10 cellular contexts compared by ENCODE assay signal in the genomic region with DNA sequence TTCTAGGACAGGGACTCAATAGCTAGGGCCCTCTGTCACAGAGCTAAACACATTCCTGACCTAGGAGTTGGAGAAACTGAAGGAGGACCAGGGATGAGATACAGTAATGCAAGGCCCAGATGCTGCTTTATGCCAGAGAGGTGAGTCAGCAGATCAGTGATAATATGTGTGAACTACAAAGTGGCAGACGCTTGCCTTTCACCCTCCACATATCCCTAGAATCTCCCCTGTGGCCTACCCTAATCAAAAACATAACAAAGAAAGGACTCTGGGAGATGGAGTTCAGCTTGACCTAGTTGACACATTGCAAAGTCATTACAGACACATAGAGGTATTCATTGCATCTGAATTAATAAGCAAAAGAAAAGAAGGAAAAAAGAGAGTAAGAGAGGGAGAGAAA.
"Had no signal": no experiment of that assay in that cellular context is flagged by ENCODE, and none has a peak within 500 bp of the region (broad histone marks: within the 10 kb centered on the region; RNA-seq: fewer than 3 reads in every experiment).

No MANE protein-coding gene starts in this region.

- H3K9ac ChIP-seq: parathyroid adenoma had no signal

- DNase-seq: activated CD4-positive, alpha-beta T cell treated with anti-CD3 and anti-CD28 coated beads, Interleukin-2, amount 10 ng/mL, durations not matched to agents 7 days and 5 days; activated CD8-positive, alpha-beta memory T cell treated with anti-CD3 and anti-CD28 coated beads for 24 hours; amygdala; heart left ventricle; stimulated activated CD4-positive, alpha-beta T cell treated with anti-CD3 and anti-CD28 coated beads, Interleukin-4, amount 100 ng/mL, for 4 hours; stimulated activated naive CD8-positive, alpha-beta T cell treated with anti-CD3 and anti-CD28 coated beads, Interleukin-15, amount 100 ng/mL, for 72 hours; T-helper 17 cell had no signal

- H3K4me1 ChIP-seq: parathyroid adenoma had no signal

- ATAC-seq: stimulated activated naive CD8-positive, alpha-beta T cell treated with anti-CD3 and anti-CD28 coated beads, Interleukin-15, amount 100 ng/mL, for 72 hours; T-helper 17 cell; WTC11 had no signal

- H3K9me3 ChIP-seq: heart left ventricle, thoracic aorta had no signal

- H3K36me3 ChIP-seq: heart left ventricle, thoracic aorta had no signal

- H3K4me3 ChIP-seq: heart left ventricle, thoracic aorta had no signal
